Comparison of ENCODE assay signal across 32 cellular contexts in the genomic region with DNA sequence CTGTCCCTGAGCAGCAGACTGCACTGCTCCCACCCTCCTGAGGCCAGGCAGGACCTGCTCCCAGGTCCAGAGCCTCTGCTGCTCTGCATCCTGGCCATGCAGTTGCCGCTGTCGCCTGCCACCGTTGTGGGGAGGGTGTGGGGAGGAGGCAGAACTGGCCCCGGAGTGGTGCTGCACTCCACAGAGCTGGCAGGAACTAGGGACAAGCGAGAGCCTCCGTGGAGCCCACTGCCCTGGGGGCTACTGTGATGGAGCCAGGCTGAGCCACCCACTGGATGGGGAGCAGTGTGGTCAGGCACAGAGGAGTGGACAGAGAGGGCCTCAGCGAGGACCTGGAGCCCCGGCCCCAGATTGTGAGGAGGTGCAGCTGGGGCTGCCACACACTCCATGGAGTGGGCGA. TPM values are rescaled to one million over a fixed set of nuclear protein-coding genes. Genes with fewer than 3 reads are reported as not detected.
"Had no signal": no experiment of that assay in that cellular context is flagged by ENCODE, and none has a peak within 500 bp of the region (broad histone marks: within the 10 kb centered on the region; RNA-seq: fewer than 3 reads in every experiment).

No MANE protein-coding gene starts in this region.

- H3K9me3 Mint-ChIP-seq: memory B cell; mesothelial cell of epicardium; natural killer cell treated with Interleukin-12 subunit alpha and Interleukin-12 subunit beta and Interleukin-15 and Interleukin-18, amount 100 ng/mL, for 72 hours; neural progenitor cell had no signal

- H3K27me3 Mint-ChIP-seq: natural killer cell treated with Interleukin-12 subunit alpha and Interleukin-12 subunit beta and Interleukin-15 and Interleukin-18, amount 100 ng/mL, for 72 hours had no signal

- H3K27ac Mint-ChIP-seq: memory B cell; mesothelial cell of epicardium; natural killer cell treated with Interleukin-12 subunit alpha and Interleukin-12 subunit beta and Interleukin-15 and Interleukin-18, amount 100 ng/mL, for 72 hours; neural progenitor cell; progenitor cell of endocrine pancreas had no signal

- H3K36me3 Mint-ChIP-seq: memory B cell; mesothelial cell of epicardium; natural killer cell treated with Interleukin-12 subunit alpha and Interleukin-12 subunit beta and Interleukin-15 and Interleukin-18, amount 100 ng/mL, for 72 hours; neural progenitor cell had no signal

- H3K9me3 ChIP-seq: heart right ventricle, left lung, lower lobe of right lung, pancreas, right lobe of liver, spleen, tibial artery, upper lobe of left lung, vagina had no signal

- H3K27me3 ChIP-seq: dorsolateral prefrontal cortex, heart right ventricle, left lung, neural progenitor cell, pancreas, right lobe of liver, spleen, tibial artery, upper lobe of left lung, vagina had no signal

- H3K36me3 ChIP-seq: heart right ventricle, left lung, lower lobe of right lung, neural progenitor cell, pancreas, right lobe of liver, spleen, tibial artery, upper lobe of left lung, vagina had no signal

- H3K4me3 Mint-ChIP-seq: memory B cell; mesothelial cell of epicardium; natural killer cell treated with Interleukin-12 subunit alpha and Interleukin-12 subunit beta and Interleukin-15 and Interleukin-18, amount 100 ng/mL, for 72 hours; neural progenitor cell had no signal

- ATAC-seq: left lung, pancreas had no signal

- H3K4me1 ChIP-seq: heart right ventricle, left lung, lower lobe of right lung, pancreas, right lobe of liver, spleen, upper lobe of left lung, vagina had no signal

- H3K4me3 ChIP-seq: dorsolateral prefrontal cortex, heart right ventricle, left lung, lower lobe of right lung, neural progenitor cell, pancreas, right lobe of liver, spleen, tibial artery, upper lobe of left lung, vagina had no signal

- DNase-seq: cortex of kidney; dorsolateral prefrontal cortex; effector CD8-positive, alpha-beta T cell; foreskin melanocyte; hypothalamus; islet precursor cell; lower lobe of right lung; occipital lobe; stimulated activated CD4-positive, alpha-beta T cell treated with anti-CD3 and anti-CD28 coated beads, Interleukin-15, amount 100 ng/mL, for 24 hours; stimulated activated CD4-positive, alpha-beta T cell treated with anti-CD3 and anti-CD28 coated beads, Interleukin-1b, Interleukin-23, amount 100 ng/mL, for 48 hours; stimulated activated CD4-positive, alpha-beta T cell treated with anti-CD3 and anti-CD28 coated beads, Interleukin-4, amount 100 ng/mL, for 24 hours; stimulated activated naive CD4-positive, alpha-beta T cell had no signal

- H3K27ac ChIP-seq: dorsolateral prefrontal cortex, heart right ventricle, left lung, lower lobe of right lung, neural progenitor cell, pancreas, right lobe of liver, spleen, tibial artery, upper lobe of left lung, vagina had no signal

- H3K4me1 Mint-ChIP-seq: memory B cell, mesothelial cell of epicardium, neural progenitor cell had no signal

RNA-seq across cellular contexts. Expression of a gene that starts 28.8 kb away (rescaled TPM):
- total RNA-seq: glomerular endothelial cell; heart right ventricle; left lung; lower lobe of right lung; mesothelial cell of epicardium; mucosa of gallbladder; myocyte; natural killer cell treated with Interleukin-12 subunit alpha and Interleukin-12 subunit beta and Interleukin-15 and Interleukin-18, amount 100 ng/mL, for 72 hours; occipital lobe; pancreas; progenitor cell of endocrine pancreas; renal cortical epithelial cell; right lobe of liver; skeletal muscle tissue; spleen; temporal lobe; upper lobe of left lung; vagina had no signal
- polyA plus RNA-seq: esophagus, heart right ventricle, pancreas, spleen had no signal
